ENCODE assay signal across 26 cellular contexts in the genomic region with DNA sequence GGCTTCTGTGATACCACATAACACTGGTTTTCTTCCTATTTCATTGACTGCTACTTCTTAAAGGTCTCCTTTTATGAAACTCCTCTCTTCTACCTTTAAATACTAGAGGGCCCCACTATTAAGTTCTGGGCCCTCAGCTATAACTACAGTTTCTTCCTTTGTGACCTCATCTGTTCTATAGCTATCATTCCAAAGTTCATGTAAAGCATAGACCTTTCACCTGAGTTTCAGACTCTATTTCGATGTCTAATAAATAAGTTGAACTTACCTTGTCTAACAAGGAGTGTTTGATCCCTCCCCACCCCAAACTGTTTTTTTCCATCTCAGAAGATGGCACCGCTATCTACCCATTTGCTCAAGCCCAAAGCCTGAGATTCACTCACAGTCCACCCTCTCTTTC. TPM values are rescaled to one million over a fixed set of nuclear protein-coding genes. Genes with fewer than 3 reads are reported as not detected.
"Had no signal": no experiment of that assay in that cellular context is flagged by ENCODE, and none has a peak within 500 bp of the region (broad histone marks: within the 10 kb centered on the region; RNA-seq: fewer than 3 reads in every experiment).

No MANE protein-coding gene starts in this region.

- H3K27me3 Mint-ChIP-seq: naive B cell, progenitor cell of endocrine pancreas had no signal

- H3K4me1 Mint-ChIP-seq: naive B cell, natural killer cell had no signal

- H3K27ac Mint-ChIP-seq: natural killer cell, progenitor cell of endocrine pancreas had no signal

- ATAC-seq: heart right ventricle, left cardiac atrium, left lung, lower lobe of right lung, natural killer cell, right lobe of liver had no signal

- H3K9me3 Mint-ChIP-seq: naive B cell, natural killer cell had no signal

- H3K4me3 Mint-ChIP-seq: naive B cell, natural killer cell had no signal

- H3K9me3 ChIP-seq: heart right ventricle, left lung, lower lobe of right lung, ovary, right atrium auricular region, right lobe of liver, stomach, thoracic aorta, tibial artery, upper lobe of left lung, vagina had no signal

- DNase-seq: heart right ventricle; hippocampal formation; kidney glomerular epithelial cell; left cardiac atrium; left lung; lower lobe of right lung; mammary epithelial cell; naive B cell; natural killer cell; ovary; right lobe of liver; stimulated activated CD4-positive, alpha-beta T cell treated with anti-CD3 and anti-CD28 coated beads, Interleukin-12 subunit alpha, Interleukin-12 subunit beta, amount 100 ng/mL, for 4 hours; stimulated activated CD4-positive, alpha-beta T cell treated with anti-CD3 and anti-CD28 coated beads, Interleukin-15, amount 100 ng/mL, for 24 hours; stimulated activated CD4-positive, alpha-beta T cell treated with anti-CD3 and anti-CD28 coated beads, Interleukin-2, amount 100 ng/mL, for 24 hours; stimulated activated CD4-positive, alpha-beta T cell treated with anti-CD3 and anti-CD28 coated beads, Interleukin-4, amount 100 ng/mL, for 1 hour; stimulated activated naive CD4-positive, alpha-beta T cell; stomach; tibial artery; upper lobe of left lung had no signal

RNA-seq across cellular contexts. Expression of a gene that starts 38.8 kb away (rescaled TPM):
- total RNA-seq: heart right ventricle, left cardiac atrium, mammary epithelial cell, omental fat pad, pulmonary artery endothelial cell, right atrium auricular region, right lobe of liver, skeletal muscle tissue, stomach, vagina had no signal
